In the genomic region with DNA sequence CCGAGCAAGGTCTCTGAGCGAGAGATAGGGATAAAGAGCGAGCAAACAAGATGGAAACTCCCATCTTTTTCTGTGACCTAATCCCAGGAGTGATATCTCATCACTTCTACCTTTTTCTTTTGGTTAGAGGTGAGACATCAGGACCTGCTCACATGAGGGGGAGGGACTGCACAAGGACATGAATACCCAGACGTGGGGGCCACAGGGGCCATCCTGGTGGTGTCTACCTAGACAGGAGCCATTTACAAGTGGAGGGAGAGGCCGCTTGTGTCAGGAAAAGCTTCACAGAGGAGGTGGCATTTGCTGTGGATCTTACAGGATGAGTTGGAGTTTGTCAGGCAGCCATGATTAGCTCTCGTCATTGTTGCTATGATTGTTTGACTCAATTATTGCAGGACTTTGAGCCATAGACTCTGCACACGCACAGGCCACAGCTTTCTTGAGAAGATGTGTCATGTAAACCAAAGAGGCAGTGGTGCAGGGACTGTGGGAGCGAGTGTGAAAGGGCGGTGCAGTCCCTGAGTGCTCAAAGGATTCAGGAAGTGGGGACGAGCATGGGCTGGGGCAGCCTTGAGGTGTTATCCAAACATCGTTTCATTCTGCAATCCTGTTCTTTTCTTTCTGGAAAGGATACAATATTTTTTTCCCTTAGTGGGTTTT, we compare ENCODE assay signal across 15 cellular contexts. TPM values are rescaled to one million over a fixed set of nuclear protein-coding genes. Genes with fewer than 3 reads are reported as not detected.
DNase-seq lines count a peak whose midpoint lies in the region; ATAC-seq and TF ChIP-seq lines count a peak whose summit lies in the region.
"Had no signal": no experiment of that assay in that cellular context is flagged by ENCODE, and none has a peak within 500 bp of the region (broad histone marks: within the 10 kb centered on the region; RNA-seq: fewer than 3 reads in every experiment).

No MANE protein-coding gene starts in this region.

- no peaks in the 10 kb centered on the region for H3K27me3 Mint-ChIP-seq in activated CD4-positive, alpha-beta memory T cell treated with anti-CD3 and anti-CD28 coated beads for 36 hours
- peaks cover 5% of the 10 kb centered on the region for H3K27me3 Mint-ChIP-seq in glutamatergic neuron (ENCODE audit: unreplicated experiment)
- H3K27me3 Mint-ChIP-seq in stimulated activated naive B cell treated with anti-CD40 and anti-IgM and Interleukin-4, amounts not matched to agents 10 μg/mL and 1 μg/mL and 100 μg/mL, for 72 hours: no peaks in the 10 kb centered on the region
- H3K27me3 Mint-ChIP-seq: IgD-negative memory B cell had no signal

- peaks cover 22% of the 10 kb centered on the region for H3K36me3 Mint-ChIP-seq in activated CD4-positive, alpha-beta memory T cell treated with anti-CD3 and anti-CD28 coated beads for 36 hours
- peaks cover 24% of the 10 kb centered on the region for H3K36me3 Mint-ChIP-seq in glutamatergic neuron (ENCODE audit: unreplicated experiment)
- H3K36me3 Mint-ChIP-seq in stimulated activated naive B cell treated with anti-CD40 and anti-IgM and Interleukin-4, amounts not matched to agents 10 μg/mL and 1 μg/mL and 100 μg/mL, for 72 hours: peaks cover 37 to 45% of the 10 kb centered on the region in 2 donors

- POLR2A ChIA-PET in activated CD4-positive, alpha-beta memory T cell treated with anti-CD3 and anti-CD28 coated beads for 36 hours (lab: Charles Lee): no interaction called here

- TF ChIP-seq CTCF in glutamatergic neuron (IDR thresholded peaks at IDR 0.05; ENCODE audit: partially characterized antibody, unreplicated experiment): no peak

- H3K27ac Mint-ChIP-seq in activated CD4-positive, alpha-beta memory T cell treated with anti-CD3 and anti-CD28 coated beads for 36 hours: peak overlapping the region; percentile 73
- peak overlapping the region; percentile 44 for H3K27ac Mint-ChIP-seq in glutamatergic neuron (ENCODE audit: unreplicated experiment)
- H3K27ac Mint-ChIP-seq in stimulated activated naive B cell treated with anti-CD40 and anti-IgM and Interleukin-4, amounts not matched to agents 10 μg/mL and 1 μg/mL and 100 μg/mL, for 72 hours: no peak overlapping the region
- H3K27ac Mint-ChIP-seq: IgD-negative memory B cell had no signal

- H3K4me3 Mint-ChIP-seq in activated CD4-positive, alpha-beta memory T cell treated with anti-CD3 and anti-CD28 coated beads for 36 hours: no peak overlapping the region
- H3K4me3 Mint-ChIP-seq in glutamatergic neuron (ENCODE audit: unreplicated experiment): no peak overlapping the region
- no peak overlapping the region for H3K4me3 Mint-ChIP-seq in stimulated activated naive B cell treated with anti-CD40 and anti-IgM and Interleukin-4, amounts not matched to agents 10 μg/mL and 1 μg/mL and 100 μg/mL, for 72 hours
- H3K4me3 Mint-ChIP-seq: nephron had no signal

- peak; percentile 54 for DNase-seq in activated CD4-positive, alpha-beta T cell treated with anti-CD3 and anti-CD28 coated beads for 48 hours
- no peak for DNase-seq in activated CD4-positive, alpha-beta T cell treated with anti-CD3 and anti-CD28 coated beads for 1 hour
- peak; percentile 41 for DNase-seq in activated CD4-positive, alpha-beta memory T cell treated with anti-CD3 and anti-CD28 coated beads for 36 hours
- DNase-seq in glutamatergic neuron: no peak
- DNase-seq in stimulated activated naive B cell treated with anti-CD40 and anti-IgM and Interleukin-4, amounts not matched to agents 10 μg/mL and 1 μg/mL and 100 μg/mL, for 72 hours: no peak
- no peak for DNase-seq in cerebellar nuclear complex (lab: John Stamatoyannopoulos, UW)
- DNase-seq in SKM-1 treated with dmso at 0.1 percent for 144 hours (lab: John Stamatoyannopoulos, UW; ENCODE audit: unreplicated experiment): no peak
- DNase-seq: brain microvascular endothelial cell, NCI-H1105 treated with DMSO at 0.1 percent for 48 hours, NCI-H524, T-helper 9 cell, thyroid gland had no signal

- CTCF ChIA-PET in activated CD4-positive, alpha-beta memory T cell treated with anti-CD3 and anti-CD28 coated beads for 36 hours (lab: Charles Lee): interaction anchor here (0.6 kb wide), 2 partner anchors 49 to 478 kb away, joined by 3 read pairs; a partner anchor contains a TSS

- ATAC-seq in stimulated activated naive B cell treated with anti-CD40 and anti-IgM and Interleukin-4, amounts not matched to agents 10 μg/mL and 1 μg/mL and 100 μg/mL, for 72 hours (replicated peaks): peak; percentile 34 to 53
- no peak for ATAC-seq in HG02884 (IDR thresholded peaks at IDR 0.05; ENCODE audit: unreplicated experiment)

- intact Hi-C loops in activated CD4-positive, alpha-beta memory T cell treated with anti-CD3 and anti-CD28 coated beads for 36 hours (cut with micrococcal nuclease): no loop called here

- H3K4me1 Mint-ChIP-seq in activated CD4-positive, alpha-beta memory T cell treated with anti-CD3 and anti-CD28 coated beads for 36 hours (ENCODE audit: low read depth): peaks cover 8% of the 10 kb centered on the region
- peaks cover 5% of the 10 kb centered on the region for H3K4me1 Mint-ChIP-seq in glutamatergic neuron (ENCODE audit: low read depth, unreplicated experiment)
- peaks cover 4 to 7% of the 10 kb centered on the region in 2 donors for H3K4me1 Mint-ChIP-seq in stimulated activated naive B cell treated with anti-CD40 and anti-IgM and Interleukin-4, amounts not matched to agents 10 μg/mL and 1 μg/mL and 100 μg/mL, for 72 hours

- H3K9me3 Mint-ChIP-seq in activated CD4-positive, alpha-beta memory T cell treated with anti-CD3 and anti-CD28 coated beads for 36 hours: no peaks in the 10 kb centered on the region
- H3K9me3 Mint-ChIP-seq in glutamatergic neuron (ENCODE audit: unreplicated experiment): peaks cover 4% of the 10 kb centered on the region
- no peaks in the 10 kb centered on the region for H3K9me3 Mint-ChIP-seq in stimulated activated naive B cell treated with anti-CD40 and anti-IgM and Interleukin-4, amounts not matched to agents 10 μg/mL and 1 μg/mL and 100 μg/mL, for 72 hours
- H3K9me3 Mint-ChIP-seq: IgD-negative memory B cell had no signal

RNA-seq across cellular contexts. Expression of a gene that starts 7.7 kb away (rescaled TPM):
- 10 to 100 TPM; 17.8 to 18.8 TPM for total RNA-seq in activated CD4-positive, alpha-beta memory T cell treated with anti-CD3 and anti-CD28 coated beads for 36 hours
- 43.2 TPM for total RNA-seq in glutamatergic neuron (ENCODE audit: unreplicated experiment)

RNA-seq across cellular contexts. Expression of a gene that starts 49.2 kb away (rescaled TPM):
- 100 to 1,000 TPM in 1 of 2 experiments, 10 to 100 TPM in 1; 88.7 to 104 TPM for total RNA-seq in activated CD4-positive, alpha-beta memory T cell treated with anti-CD3 and anti-CD28 coated beads for 36 hours
- total RNA-seq in glutamatergic neuron (ENCODE audit: unreplicated experiment): 71.2 TPM

Comparison
In these comparisons a context has a peak if more than half of its experiments do, and no peak if none do; other contexts are left out.
1. DNase-seq: peak in activated CD4-positive, alpha-beta T cell treated with anti-CD3 and anti-CD28 coated beads for 48 hours (single experiment) and activated CD4-positive, alpha-beta memory T cell treated with anti-CD3 and anti-CD28 coated beads for 36 hours (single experiment); none in activated CD4-positive, alpha-beta T cell treated with anti-CD3 and anti-CD28 coated beads for 1 hour (single experiment), glutamatergic neuron (single experiment), stimulated activated naive B cell treated with anti-CD40 and anti-IgM and Interleukin-4, amounts not matched to agents 10 μg/mL and 1 μg/mL and 100 μg/mL, for 72 hours (single experiment), cerebellar nuclear complex (0 of 2) and SKM-1 treated with dmso at 0.1 percent for 144 hours (single experiment).